ENCODE assay signal across 12 cellular contexts in genomic region chr1:45334308-45335245, GRCh38. TPM values are rescaled to one million over a fixed set of nuclear protein-coding genes. Genes with fewer than 3 reads are reported as not detected.
A peak's percentile ranks its signal among the peaks of the same experiment; 100 is the strongest.
DNase-seq lines count a peak whose midpoint lies in the region; ATAC-seq, FAIRE-seq and TF ChIP-seq lines count a peak whose summit lies in the region.
"Had no signal": no experiment of that assay in that cellular context is flagged by ENCODE, and none has a peak within 500 bp of the region (broad histone marks: within the 10 kb centered on the region; RNA-seq: fewer than 3 reads in every experiment).

No MANE protein-coding gene starts in this region.

- H3K9me3 Mint-ChIP-seq in progenitor cell of endocrine pancreas (ENCODE audit: low read depth), result no peaks in the 10 kb centered on the region

- H3K9me1 ChIP-seq in endothelial cell of umbilical vein (replicated peaks; ENCODE audit: control insufficient read depth, extremely low read depth, insufficient read depth, low read length), result no peaks in the 10 kb centered on the region

- FAIRE-seq in endothelial cell of umbilical vein (lab: Jason Lieb, UNC), result peak; percentile 83

- H3K9ac ChIP-seq in endothelial cell of umbilical vein (replicated peaks; ENCODE audit: extremely low read depth, insufficient read depth, low read length), result no peak overlapping the region

- DNase-seq in SKM-1 treated with dmso at 0.1 percent for 144 hours (lab: John Stamatoyannopoulos, UW; ENCODE audit: unreplicated experiment) (peak; percentile 34), SKM-1 (lab: John Stamatoyannopoulos, UW; ENCODE audit: unreplicated experiment) (no peak), OCI-LY7 (ENCODE audit: low spot score) (peak; percentile 44), endothelial cell of umbilical vein (ENCODE audit: low read depth, low spot score) (peak; percentile 61), progenitor cell of endocrine pancreas (ENCODE audit: low spot score, unreplicated experiment) (no peak), HK-2 (ENCODE audit: unreplicated experiment) (no peak)
- no peak for DNase-seq in central memory CD4-positive, alpha-beta T cell
- DNase-seq: 8988T, NCI-H510A had no signal

- H3K4me3 ChIP-seq in OCI-LY7 (ENCODE audit: low read depth, low read length, poor library complexity, severe bottlenecking) (no peak overlapping the region), endothelial cell of umbilical vein (replicated peaks in 1 of 3; ENCODE audit: insufficient read depth in 1 of 3, low read depth in 1 of 3, low read length in 3 of 3) (no peak overlapping the region)
- H3K4me3 ChIP-seq: lung had no signal

- no peaks in the 10 kb centered on the region for H3K27me3 ChIP-seq in endothelial cell of umbilical vein (ENCODE audit: control insufficient read depth in 2 of 2, insufficient read depth in 2 of 2, low read length in 2 of 2)

- H3K4me2 ChIP-seq in OCI-LY7 (ENCODE audit: low read length), result peak overlapping the region; percentile 22
- H3K4me2 ChIP-seq in endothelial cell of umbilical vein (ENCODE audit: insufficient read depth, low read length), result no peak overlapping the region

- H3K9me3 ChIP-seq in OCI-LY7 (ENCODE audit: low read length) (no peaks in the 10 kb centered on the region; the same call in 1 of the 2 replicates), endothelial cell of umbilical vein (replicated peaks; ENCODE audit: control insufficient read depth, insufficient read depth, low read length) (no peaks in the 10 kb centered on the region)

- no peaks in the 10 kb centered on the region for H4K20me1 ChIP-seq in OCI-LY7 (ENCODE audit: insufficient read depth, low read length)
- H4K20me1 ChIP-seq in endothelial cell of umbilical vein (replicated peaks; ENCODE audit: control insufficient read depth, extremely low read depth, insufficient read depth, low read length), result no peaks in the 10 kb centered on the region

- TF ChIP-seq POLR2A in endothelial cell of umbilical vein (IDR thresholded peaks at IDR 0.05; ENCODE audit: low read depth, low read length), result no peak

- ATAC-seq in HG03175 (IDR thresholded peaks at IDR 0.05; ENCODE audit: unreplicated experiment), result no peak
- ATAC-seq: activated naive CD4-positive, alpha-beta T cell treated with anti-CD3 and anti-CD28 coated beads, Interleukin-2, amount 50 U/mL, for 72 hours had no signal

- H2AFZ ChIP-seq in OCI-LY7 (ENCODE audit: low read length) (no peak overlapping the region), endothelial cell of umbilical vein (ENCODE audit: low read depth, low read length) (peak overlapping the region; percentile 57)

- H3K27ac Mint-ChIP-seq in progenitor cell of endocrine pancreas, result peak overlapping the region; percentile 96

- H3K36me3 ChIP-seq in OCI-LY7 (ENCODE audit: insufficient read depth, low read length) (peaks cover 30% of the 10 kb centered on the region), endothelial cell of umbilical vein (ENCODE audit: control insufficient read depth in 2 of 2, extremely low read depth in 1 of 2, insufficient read depth in 2 of 2, low read length in 2 of 2) (no peaks in the 10 kb centered on the region)

- H3K4me1 Mint-ChIP-seq in progenitor cell of endocrine pancreas (ENCODE audit: low read depth), result peaks cover 30% of the 10 kb centered on the region

- TF ChIP-seq CTCF in OCI-LY7 (conservative IDR thresholded peaks at IDR 0.05; ENCODE audit: low read length) (peak; percentile 58), endothelial cell of umbilical vein (IDR thresholded peaks at IDR 0.05; ENCODE audit: extremely low read depth in 1 of 2, insufficient read depth in 1 of 2, low read depth in 1 of 2, low read length in 2 of 2) (peak in 1 of 2 donors; percentile 26), progenitor cell of endocrine pancreas (IDR thresholded peaks at IDR 0.05; ENCODE audit: unreplicated experiment) (no peak)

- intact Hi-C loops in OCI-LY7 (cut with micrococcal nuclease; ENCODE audit: unreplicated experiment) (no loop called here), endothelial cell of umbilical vein (cut with micrococcal nuclease) (no loop called here)

- H3K27me3 Mint-ChIP-seq in progenitor cell of endocrine pancreas, result no peaks in the 10 kb centered on the region

- peaks cover 6% of the 10 kb centered on the region for H3K36me3 Mint-ChIP-seq in progenitor cell of endocrine pancreas (ENCODE audit: insufficient read depth)

- no peaks in the 10 kb centered on the region for H3K9me2 ChIP-seq in OCI-LY7 (ENCODE audit: insufficient read depth, low read length)

- H3K4me1 ChIP-seq in OCI-LY7 (ENCODE audit: insufficient read depth, low read length, poor library complexity, severe bottlenecking) (peaks cover 25% of the 10 kb centered on the region), endothelial cell of umbilical vein (ENCODE audit: control insufficient read depth, extremely low read depth, insufficient read depth, low read length) (peaks cover 10% of the 10 kb centered on the region)

- CTCF ChIA-PET in OCI-LY7 (lab: Charles Lee; ENCODE audit: unreplicated experiment) (interaction anchor here (0.5 kb wide), 2 partner anchors 59 to 512 kb away, joined by 3 to 5 read pairs; no protein-coding TSS in a partner anchor), endothelial cell of umbilical vein (lab: Charles Lee) (interaction anchor here (0.9 to 1.4 kb wide), 4 partner anchors 10 to 29 kb away, joined by 3 to 4 read pairs (median 3); no protein-coding TSS in a partner anchor)

- H3K4me3 Mint-ChIP-seq in progenitor cell of endocrine pancreas (ENCODE audit: low read depth), result no peak overlapping the region

- POLR2A ChIA-PET in OCI-LY7 (lab: Charles Lee), result interaction anchor here (0.6 to 1.5 kb wide), 3 partner anchors 11 to 910 kb away, joined by 3 to 6 read pairs (median 5); no protein-coding TSS in a partner anchor
- POLR2A ChIA-PET in endothelial cell of umbilical vein (lab: Charles Lee), result interaction anchor here (0.9 kb wide), 1 partner anchor 187 kb away, joined by 3 read pairs; the partner anchor contains the start of gene PRDX1

- BruUV-seq in OCI-LY7 (replicated peaks; lab: Mats Ljungman, UMichigan) (no TSS peak), endothelial cell of umbilical vein (replicated peaks; lab: Mats Ljungman, UMichigan) (no TSS peak)

- H3K27ac ChIP-seq in OCI-LY7 (ENCODE audit: low read depth, low read length, poor library complexity, severe bottlenecking), result no peak overlapping the region
- H3K27ac ChIP-seq in endothelial cell of umbilical vein (ENCODE audit: insufficient read depth, low read depth, low read length), result peak overlapping the region; percentile 10

- dilution Hi-C loops in endothelial cell of umbilical vein (cut with MboI; ENCODE audit: extremely low pct_ligation_motif_present, low sequenced_read_pairs), result no loop called here

- H3K79me2 ChIP-seq in OCI-LY7 (ENCODE audit: insufficient read depth, low read depth, low read length) (peaks cover 11% of the 10 kb centered on the region; the same call in 1 of the 2 replicates), endothelial cell of umbilical vein (ENCODE audit: control insufficient read depth, insufficient read depth, low read length) (no peaks in the 10 kb centered on the region)

TF ChIP-seq in endothelial cell of umbilical vein, 7 proteins besides CTCF, POLR2A, EP300 and RAD21:
- no peak for TF ChIP-seq JUN (IDR thresholded peaks at IDR 0.05; ENCODE audit: borderline replicate concordance, insufficient read depth, insufficient read length, low read depth)
- TF ChIP-seq MAX (IDR thresholded peaks at IDR 0.05; ENCODE audit: insufficient read depth, insufficient read length), result peak; percentile 43

RNA-seq across cellular contexts. Expression of gene TOE1, which starts 5.4 kb away (rescaled TPM):
- 23.7 and 30.2 TPM in 2 replicates for total RNA-seq in OCI-LY7 (2014; rRNA removed; shearing (Covaris generic))
- total RNA-seq in OCI-LY7 (2022) (22.1 and 24.4 TPM in 2 replicates), endothelial cell of umbilical vein (15.8 and 16.3 TPM in 2 replicates), progenitor cell of endocrine pancreas (11.7 and 12.3 TPM in 2 replicates)
- polyA plus RNA-seq in endothelial cell of umbilical vein, result 24.9 and 25.2 TPM in 2 replicates
- 25.3 and 32.1 TPM in 2 replicates for polyA plus RNA-seq in endothelial cell of umbilical vein (2011; cell fraction: cytosol; rRNA removed)
- polyA plus RNA-seq in endothelial cell of umbilical vein (2011; cell fraction: nucleus; rRNA removed), result 33.1 and 34.5 TPM in 2 replicates
- polyA plus RNA-seq in endothelial cell of umbilical vein (2012), result 10.8 and 12.9 TPM in 2 replicates
- polyA minus RNA-seq in endothelial cell of umbilical vein, result 27.8 and 33.5 TPM in 2 replicates
- 30.7 TPM for polyA minus RNA-seq in endothelial cell of umbilical vein (2011; cell fraction: cytosol; rRNA and poly(A)+ RNA removed)
- 13.7 and 21.1 TPM in 2 replicates for polyA minus RNA-seq in endothelial cell of umbilical vein (2011; cell fraction: nucleus; rRNA and poly(A)+ RNA removed)

RNA-seq across cellular contexts. Expression of gene MUTYH, which starts 5.7 kb away (rescaled TPM):
- 46.6 and 52.6 TPM in 2 replicates for total RNA-seq in OCI-LY7 (2014; rRNA removed; shearing (Covaris generic))
- total RNA-seq in OCI-LY7 (2022) (69.7 and 70.1 TPM in 2 replicates), endothelial cell of umbilical vein (14.3 and 16.6 TPM in 2 replicates), progenitor cell of endocrine pancreas (52.3 and 59.3 TPM in 2 replicates)
- 12.3 and 15.0 TPM in 2 replicates for polyA plus RNA-seq in endothelial cell of umbilical vein
- 7.5 and 10.4 TPM in 2 replicates for polyA plus RNA-seq in endothelial cell of umbilical vein (2011; cell fraction: cytosol; rRNA removed)
- polyA plus RNA-seq in endothelial cell of umbilical vein (2011; cell fraction: nucleus; rRNA removed), result 57.5 and 66.2 TPM in 2 replicates
- polyA plus RNA-seq in endothelial cell of umbilical vein (2012), result 6.0 and 8.2 TPM in 2 replicates
- polyA minus RNA-seq in endothelial cell of umbilical vein, result 6.1 and 9.3 TPM in 2 replicates
- polyA minus RNA-seq in endothelial cell of umbilical vein (2011; cell fraction: cytosol; rRNA and poly(A)+ RNA removed), result 8.7 TPM
- 11.3 and 14.0 TPM in 2 replicates for polyA minus RNA-seq in endothelial cell of umbilical vein (2011; cell fraction: nucleus; rRNA and poly(A)+ RNA removed)

RNA-seq across cellular contexts. Expression of gene HPDL, which starts 7.9 kb away (rescaled TPM):
- total RNA-seq in OCI-LY7 (2014; rRNA removed; shearing (Covaris generic)), result 25.2 and 27.1 TPM in 2 replicates
- 21.9 and 25.8 TPM in 2 replicates for total RNA-seq in OCI-LY7 (2022)
- total RNA-seq in endothelial cell of umbilical vein, result 5.6 and 5.9 TPM in 2 replicates
- polyA plus RNA-seq in endothelial cell of umbilical vein, result 3.4 and 3.7 TPM in 2 replicates
- polyA plus RNA-seq in endothelial cell of umbilical vein (2011; cell fraction: cytosol; rRNA removed), result 2.6 and 3.2 TPM in 2 replicates
- polyA plus RNA-seq in endothelial cell of umbilical vein (2011; cell fraction: nucleus; rRNA removed), result 1.1 and 1.8 TPM in 2 replicates
- 1.9 and 3.3 TPM in 2 replicates for polyA plus RNA-seq in endothelial cell of umbilical vein (2012)
- 0.70 and 1.4 TPM in 2 replicates for polyA minus RNA-seq in endothelial cell of umbilical vein
- polyA minus RNA-seq in endothelial cell of umbilical vein (2011; cell fraction: cytosol; rRNA and poly(A)+ RNA removed), result 26.3 TPM
- polyA minus RNA-seq in endothelial cell of umbilical vein (2011; cell fraction: nucleus; rRNA and poly(A)+ RNA removed), result 0.87 and 0.96 TPM in 2 replicates
- total RNA-seq in progenitor cell of endocrine pancreas, result 2.4 and 3.6 TPM in 2 replicates

Comparison
In these comparisons a context has a peak if more than half of its experiments do, and no peak if none do; other contexts are left out.
1. DNase-seq: peak in SKM-1 treated with dmso at 0.1 percent for 144 hours (single experiment), OCI-LY7 (single experiment) and endothelial cell of umbilical vein (single experiment); none in SKM-1 (single experiment), progenitor cell of endocrine pancreas (single experiment), HK-2 (single experiment) and central memory CD4-positive, alpha-beta T cell (single experiment).